Comparison of ENCODE assay signal across 2 cellular contexts in the genomic region with DNA sequence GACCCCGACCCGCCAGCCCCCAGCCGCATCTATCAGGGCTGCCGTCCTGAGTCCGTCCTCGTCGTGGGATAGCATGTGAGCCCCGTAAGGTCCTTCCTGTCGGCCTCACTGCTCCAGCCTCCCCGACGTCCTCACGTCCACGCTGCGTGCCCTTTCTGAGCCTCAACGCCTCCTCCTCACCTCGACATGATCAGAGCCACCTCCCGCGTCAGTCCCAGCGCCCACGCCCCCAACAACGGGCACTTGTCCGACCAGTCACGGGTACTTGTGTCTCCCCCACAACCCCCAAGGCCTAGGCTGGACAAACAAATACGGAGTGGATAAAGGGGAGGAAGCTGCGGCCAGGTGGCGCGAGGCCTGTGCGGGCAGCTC.
TF ChIP-seq lines count a peak whose summit lies in the region.

No MANE protein-coding gene starts in this region.

TF ChIP-seq in SK-N-SH, 30 proteins besides CTCF, POLR2A, EP300 and RAD21 (continued from another document):
- TF ChIP-seq, protein P1, sequence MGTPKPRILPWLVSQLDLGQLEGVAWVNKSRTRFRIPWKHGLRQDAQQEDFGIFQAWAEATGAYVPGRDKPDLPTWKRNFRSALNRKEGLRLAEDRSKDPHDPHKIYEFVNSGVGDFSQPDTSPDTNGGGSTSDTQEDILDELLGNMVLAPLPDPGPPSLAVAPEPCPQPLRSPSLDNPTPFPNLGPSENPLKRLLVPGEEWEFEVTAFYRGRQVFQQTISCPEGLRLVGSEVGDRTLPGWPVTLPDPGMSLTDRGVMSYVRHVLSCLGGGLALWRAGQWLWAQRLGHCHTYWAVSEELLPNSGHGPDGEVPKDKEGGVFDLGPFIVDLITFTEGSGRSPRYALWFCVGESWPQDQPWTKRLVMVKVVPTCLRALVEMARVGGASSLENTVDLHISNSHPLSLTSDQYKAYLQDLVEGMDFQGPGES (IDR thresholded peaks at IDR 0.05; ENCODE audit: low read depth, low read length), result no peak
- TF ChIP-seq NRF1 (IDR thresholded peaks at IDR 0.05; ENCODE audit: low read depth, low read length) (no peak), POLR2AphosphoS5 (IDR thresholded peaks at IDR 0.05; ENCODE audit: low read depth, low read length) (peak; percentile 52), SMC3 (IDR thresholded peaks at IDR 0.05; ENCODE audit: low read depth, low read length) (no peak), SIN3A (IDR thresholded peaks at IDR 0.05; ENCODE audit: borderline replicate concordance, low read depth, low read length) (no peak), RXRA (IDR thresholded peaks at IDR 0.05; ENCODE audit: borderline replicate concordance, low read depth) (no peak), FOSL2 (IDR thresholded peaks at IDR 0.05; ENCODE audit: borderline replicate concordance, low read depth) (no peak), ELF1 (IDR thresholded peaks at IDR 0.05) (no peak), RFX5 (IDR thresholded peaks at IDR 0.05; ENCODE audit: low read length) (no peak), EZH2phosphoT487 (IDR thresholded peaks at IDR 0.05; ENCODE audit: borderline replicate concordance, low read depth) (no peak), TAF1 (IDR thresholded peaks at IDR 0.05; ENCODE audit: borderline replicate concordance, low read depth, low read length) (peak; percentile 38; the same call in 1 of the 2 replicates), FOXJ3 (CRISPR knock-in tag; IDR thresholded peaks at IDR 0.05) (no peak)
TF ChIP-seq in SK-N-SH: peak in this region for 4.

TF ChIP-seq in HepG2, 621 proteins besides CTCF, POLR2A, EP300 and RAD21 (continued from another document and continues in another):
- TF ChIP-seq, protein P2, sequence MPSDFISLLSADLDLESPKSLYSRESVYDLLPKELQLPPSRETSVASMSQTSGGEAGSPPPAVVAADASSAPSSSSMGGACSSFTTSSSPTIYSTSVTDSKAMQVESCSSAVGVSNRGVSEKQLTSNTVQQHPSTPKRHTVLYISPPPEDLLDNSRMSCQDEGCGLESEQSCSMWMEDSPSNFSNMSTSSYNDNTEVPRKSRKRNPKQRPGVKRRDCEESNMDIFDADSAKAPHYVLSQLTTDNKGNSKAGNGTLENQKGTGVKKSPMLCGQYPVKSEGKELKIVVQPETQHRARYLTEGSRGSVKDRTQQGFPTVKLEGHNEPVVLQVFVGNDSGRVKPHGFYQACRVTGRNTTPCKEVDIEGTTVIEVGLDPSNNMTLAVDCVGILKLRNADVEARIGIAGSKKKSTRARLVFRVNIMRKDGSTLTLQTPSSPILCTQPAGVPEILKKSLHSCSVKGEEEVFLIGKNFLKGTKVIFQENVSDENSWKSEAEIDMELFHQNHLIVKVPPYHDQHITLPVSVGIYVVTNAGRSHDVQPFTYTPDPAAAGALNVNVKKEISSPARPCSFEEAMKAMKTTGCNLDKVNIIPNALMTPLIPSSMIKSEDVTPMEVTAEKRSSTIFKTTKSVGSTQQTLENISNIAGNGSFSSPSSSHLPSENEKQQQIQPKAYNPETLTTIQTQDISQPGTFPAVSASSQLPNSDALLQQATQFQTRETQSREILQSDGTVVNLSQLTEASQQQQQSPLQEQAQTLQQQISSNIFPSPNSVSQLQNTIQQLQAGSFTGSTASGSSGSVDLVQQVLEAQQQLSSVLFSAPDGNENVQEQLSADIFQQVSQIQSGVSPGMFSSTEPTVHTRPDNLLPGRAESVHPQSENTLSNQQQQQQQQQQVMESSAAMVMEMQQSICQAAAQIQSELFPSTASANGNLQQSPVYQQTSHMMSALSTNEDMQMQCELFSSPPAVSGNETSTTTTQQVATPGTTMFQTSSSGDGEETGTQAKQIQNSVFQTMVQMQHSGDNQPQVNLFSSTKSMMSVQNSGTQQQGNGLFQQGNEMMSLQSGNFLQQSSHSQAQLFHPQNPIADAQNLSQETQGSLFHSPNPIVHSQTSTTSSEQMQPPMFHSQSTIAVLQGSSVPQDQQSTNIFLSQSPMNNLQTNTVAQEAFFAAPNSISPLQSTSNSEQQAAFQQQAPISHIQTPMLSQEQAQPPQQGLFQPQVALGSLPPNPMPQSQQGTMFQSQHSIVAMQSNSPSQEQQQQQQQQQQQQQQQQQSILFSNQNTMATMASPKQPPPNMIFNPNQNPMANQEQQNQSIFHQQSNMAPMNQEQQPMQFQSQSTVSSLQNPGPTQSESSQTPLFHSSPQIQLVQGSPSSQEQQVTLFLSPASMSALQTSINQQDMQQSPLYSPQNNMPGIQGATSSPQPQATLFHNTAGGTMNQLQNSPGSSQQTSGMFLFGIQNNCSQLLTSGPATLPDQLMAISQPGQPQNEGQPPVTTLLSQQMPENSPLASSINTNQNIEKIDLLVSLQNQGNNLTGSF (CRISPR knock-in tag; IDR thresholded peaks at IDR 0.05), result peak; percentile 56; the same call in 1 of the 2 replicates
- TF ChIP-seq ZKSCAN8 (CRISPR knock-in tag; IDR thresholded peaks at IDR 0.05; ENCODE audit: borderline replicate concordance) (no peak), KDM2A (CRISPR knock-in tag; IDR thresholded peaks at IDR 0.05; ENCODE audit: borderline replicate concordance, low read depth) (no peak), ZNF709 (CRISPR knock-in tag; IDR thresholded peaks at IDR 0.05) (peak; percentile 77; the same call in 1 of the 2 replicates), ZFP82 (CRISPR knock-in tag; IDR thresholded peaks at IDR 0.05; ENCODE audit: borderline replicate concordance) (0 out of 2 replicates have a peak, but pooled peaks have one; percentile 8), CCAR2 (optimal IDR thresholded peaks at IDR 0.05; ENCODE audit: low read depth, low read length) (no peak), MED8 (CRISPR knock-in tag; IDR thresholded peaks at IDR 0.05; ENCODE audit: insufficient replicate concordance) (peak; percentile 54), HES4 (CRISPR knock-in tag; IDR thresholded peaks at IDR 0.05; ENCODE audit: borderline replicate concordance) (0 out of 2 replicates have a peak, but pooled peaks have one; percentile 17), BORCS8-MEF2B (CRISPR knock-in tag; IDR thresholded peaks at IDR 0.05) (0 out of 2 replicates have a peak, but pooled peaks have one; percentile 22), ZFP36 (IDR thresholded peaks at IDR 0.05; ENCODE audit: borderline replicate concordance, low read depth, low read length, partially characterized antibody) (no peak), RBM22 (optimal IDR thresholded peaks at IDR 0.05; ENCODE audit: low read length) (peak; percentile 68), ZSCAN12 (CRISPR knock-in tag; IDR thresholded peaks at IDR 0.05) (no peak), ZNF777 (CRISPR knock-in tag; IDR thresholded peaks at IDR 0.05) (peak; percentile 97), ZNF251 (CRISPR knock-in tag; IDR thresholded peaks at IDR 0.05) (no peak), ZNF543 (CRISPR knock-in tag; IDR thresholded peaks at IDR 0.05) (no peak), ZNF768 (CRISPR knock-in tag; IDR thresholded peaks at IDR 0.05) (peak; percentile 25; the same call in 1 of the 2 replicates), ZNF747 (CRISPR knock-in tag; IDR thresholded peaks at IDR 0.05; ENCODE audit: borderline replicate concordance) (no peak), NFIC (IDR thresholded peaks at IDR 0.05; ENCODE audit: low read length) (no peak), SALL2 (CRISPR knock-in tag; IDR thresholded peaks at IDR 0.05) (0 out of 2 replicates have a peak, but pooled peaks have one; percentile 6), YY1 (IDR thresholded peaks at IDR 0.05; ENCODE audit: insufficient read depth, insufficient replicate concordance, low read depth, low read length) (no peak), ZNF225 (CRISPR knock-in tag; IDR thresholded peaks at IDR 0.05) (peak; percentile 45; the same call in 1 of the 2 replicates), ZKSCAN1 (IDR thresholded peaks at IDR 0.05; ENCODE audit: low read length) (no peak), EED (CRISPR knock-in tag; IDR thresholded peaks at IDR 0.05) (peak; percentile 65; the same call in 1 of the 2 replicates), ZNF672 (CRISPR knock-in tag; IDR thresholded peaks at IDR 0.05) (no peak), RORA (CRISPR knock-in tag; IDR thresholded peaks at IDR 0.05) (no peak)
- TF ChIP-seq, protein P3, sequence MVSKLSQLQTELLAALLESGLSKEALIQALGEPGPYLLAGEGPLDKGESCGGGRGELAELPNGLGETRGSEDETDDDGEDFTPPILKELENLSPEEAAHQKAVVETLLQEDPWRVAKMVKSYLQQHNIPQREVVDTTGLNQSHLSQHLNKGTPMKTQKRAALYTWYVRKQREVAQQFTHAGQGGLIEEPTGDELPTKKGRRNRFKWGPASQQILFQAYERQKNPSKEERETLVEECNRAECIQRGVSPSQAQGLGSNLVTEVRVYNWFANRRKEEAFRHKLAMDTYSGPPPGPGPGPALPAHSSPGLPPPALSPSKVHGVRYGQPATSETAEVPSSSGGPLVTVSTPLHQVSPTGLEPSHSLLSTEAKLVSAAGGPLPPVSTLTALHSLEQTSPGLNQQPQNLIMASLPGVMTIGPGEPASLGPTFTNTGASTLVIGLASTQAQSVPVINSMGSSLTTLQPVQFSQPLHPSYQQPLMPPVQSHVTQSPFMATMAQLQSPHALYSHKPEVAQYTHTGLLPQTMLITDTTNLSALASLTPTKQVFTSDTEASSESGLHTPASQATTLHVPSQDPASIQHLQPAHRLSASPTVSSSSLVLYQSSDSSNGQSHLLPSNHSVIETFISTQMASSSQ (IDR thresholded peaks at IDR 0.05; ENCODE audit: low read depth), result no peak
- TF ChIP-seq, protein P3 (CRISPR knock-in tag; IDR thresholded peaks at IDR 0.05; ENCODE audit: borderline replicate concordance), result 0 out of 2 replicates have a peak, but pooled peaks have one; percentile 25
- TF ChIP-seq, protein P4, sequence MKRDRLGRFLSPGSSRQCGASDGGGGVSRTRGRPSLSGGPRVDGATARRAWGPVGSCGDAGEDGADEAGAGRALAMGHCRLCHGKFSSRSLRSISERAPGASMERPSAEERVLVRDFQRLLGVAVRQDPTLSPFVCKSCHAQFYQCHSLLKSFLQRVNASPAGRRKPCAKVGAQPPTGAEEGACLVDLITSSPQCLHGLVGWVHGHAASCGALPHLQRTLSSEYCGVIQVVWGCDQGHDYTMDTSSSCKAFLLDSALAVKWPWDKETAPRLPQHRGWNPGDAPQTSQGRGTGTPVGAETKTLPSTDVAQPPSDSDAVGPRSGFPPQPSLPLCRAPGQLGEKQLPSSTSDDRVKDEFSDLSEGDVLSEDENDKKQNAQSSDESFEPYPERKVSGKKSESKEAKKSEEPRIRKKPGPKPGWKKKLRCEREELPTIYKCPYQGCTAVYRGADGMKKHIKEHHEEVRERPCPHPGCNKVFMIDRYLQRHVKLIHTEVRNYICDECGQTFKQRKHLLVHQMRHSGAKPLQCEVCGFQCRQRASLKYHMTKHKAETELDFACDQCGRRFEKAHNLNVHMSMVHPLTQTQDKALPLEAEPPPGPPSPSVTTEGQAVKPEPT (CRISPR knock-in tag; IDR thresholded peaks at IDR 0.05; ENCODE audit: low read depth), result no peak
- TF ChIP-seq, protein P5, sequence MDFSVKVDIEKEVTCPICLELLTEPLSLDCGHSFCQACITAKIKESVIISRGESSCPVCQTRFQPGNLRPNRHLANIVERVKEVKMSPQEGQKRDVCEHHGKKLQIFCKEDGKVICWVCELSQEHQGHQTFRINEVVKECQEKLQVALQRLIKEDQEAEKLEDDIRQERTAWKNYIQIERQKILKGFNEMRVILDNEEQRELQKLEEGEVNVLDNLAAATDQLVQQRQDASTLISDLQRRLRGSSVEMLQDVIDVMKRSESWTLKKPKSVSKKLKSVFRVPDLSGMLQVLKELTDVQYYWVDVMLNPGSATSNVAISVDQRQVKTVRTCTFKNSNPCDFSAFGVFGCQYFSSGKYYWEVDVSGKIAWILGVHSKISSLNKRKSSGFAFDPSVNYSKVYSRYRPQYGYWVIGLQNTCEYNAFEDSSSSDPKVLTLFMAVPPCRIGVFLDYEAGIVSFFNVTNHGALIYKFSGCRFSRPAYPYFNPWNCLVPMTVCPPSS (IDR thresholded peaks at IDR 0.05), result no peak
- TF ChIP-seq, protein P6, sequence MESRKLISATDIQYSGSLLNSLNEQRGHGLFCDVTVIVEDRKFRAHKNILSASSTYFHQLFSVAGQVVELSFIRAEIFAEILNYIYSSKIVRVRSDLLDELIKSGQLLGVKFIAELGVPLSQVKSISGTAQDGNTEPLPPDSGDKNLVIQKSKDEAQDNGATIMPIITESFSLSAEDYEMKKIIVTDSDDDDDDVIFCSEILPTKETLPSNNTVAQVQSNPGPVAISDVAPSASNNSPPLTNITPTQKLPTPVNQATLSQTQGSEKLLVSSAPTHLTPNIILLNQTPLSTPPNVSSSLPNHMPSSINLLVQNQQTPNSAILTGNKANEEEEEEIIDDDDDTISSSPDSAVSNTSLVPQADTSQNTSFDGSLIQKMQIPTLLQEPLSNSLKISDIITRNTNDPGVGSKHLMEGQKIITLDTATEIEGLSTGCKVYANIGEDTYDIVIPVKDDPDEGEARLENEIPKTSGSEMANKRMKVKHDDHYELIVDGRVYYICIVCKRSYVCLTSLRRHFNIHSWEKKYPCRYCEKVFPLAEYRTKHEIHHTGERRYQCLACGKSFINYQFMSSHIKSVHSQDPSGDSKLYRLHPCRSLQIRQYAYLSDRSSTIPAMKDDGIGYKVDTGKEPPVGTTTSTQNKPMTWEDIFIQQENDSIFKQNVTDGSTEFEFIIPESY (CRISPR knock-in tag; IDR thresholded peaks at IDR 0.05), result peak; percentile 60
- TF ChIP-seq, protein P7, sequence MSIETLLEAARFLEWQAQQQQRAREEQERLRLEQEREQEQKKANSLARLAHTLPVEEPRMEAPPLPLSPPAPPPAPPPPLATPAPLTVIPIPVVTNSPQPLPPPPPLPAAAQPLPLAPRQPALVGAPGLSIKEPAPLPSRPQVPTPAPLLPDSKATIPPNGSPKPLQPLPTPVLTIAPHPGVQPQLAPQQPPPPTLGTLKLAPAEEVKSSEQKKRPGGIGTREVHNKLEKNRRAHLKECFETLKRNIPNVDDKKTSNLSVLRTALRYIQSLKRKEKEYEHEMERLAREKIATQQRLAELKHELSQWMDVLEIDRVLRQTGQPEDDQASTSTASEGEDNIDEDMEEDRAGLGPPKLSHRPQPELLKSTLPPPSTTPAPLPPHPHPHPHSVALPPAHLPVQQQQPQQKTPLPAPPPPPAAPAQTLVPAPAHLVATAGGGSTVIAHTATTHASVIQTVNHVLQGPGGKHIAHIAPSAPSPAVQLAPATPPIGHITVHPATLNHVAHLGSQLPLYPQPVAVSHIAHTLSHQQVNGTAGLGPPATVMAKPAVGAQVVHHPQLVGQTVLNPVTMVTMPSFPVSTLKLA (IDR thresholded peaks at IDR 0.05), result no peak
- TF ChIP-seq, protein P8, sequence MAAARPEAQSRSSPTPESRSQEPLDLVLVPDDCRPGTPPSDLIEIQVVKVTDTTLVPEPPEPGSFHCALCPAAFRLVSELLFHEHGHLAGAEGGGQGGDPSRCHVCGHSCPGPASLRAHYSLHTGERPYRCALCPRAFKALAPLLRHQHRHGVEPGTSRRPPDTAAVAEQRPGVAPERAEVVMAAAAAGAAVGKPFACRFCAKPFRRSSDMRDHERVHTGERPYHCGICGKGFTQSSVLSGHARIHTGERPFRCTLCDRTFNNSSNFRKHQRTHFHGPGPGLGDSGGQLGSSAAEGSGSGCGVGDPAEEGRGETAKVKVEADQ (CRISPR knock-in tag; IDR thresholded peaks at IDR 0.05; ENCODE audit: borderline replicate concordance), result no peak
